Comparison of ENCODE assay signal across 8 cellular contexts in genomic region chr3:23740517-23741402, GRCh38.
DNase-seq lines count a peak whose midpoint lies in the region; ATAC-seq lines count a peak whose summit lies in the region.

No MANE protein-coding gene starts in this region.

- DNase-seq in GM03348 (ENCODE audit: low spot score) (peak; percentile 32), kidney tubule cell (ENCODE audit: low spot score) (peak; percentile 83), sciatic nerve (ENCODE audit: low spot score) (no peak), NCI-H2081 (lab: John Stamatoyannopoulos, UW) (no peak), NCI-H446 (lab: John Stamatoyannopoulos, UW) (no peak)
- peak; percentile 75 for DNase-seq in activated CD4-positive, alpha-beta T cell treated with anti-CD3 and anti-CD28 coated beads, Interleukin-2, amount 10 ng/mL, durations not matched to agents 24 days and 14 days

- H3K4me1 Mint-ChIP-seq in activated CD4-positive, alpha-beta T cell treated with anti-CD3 and anti-CD28 coated beads, Interleukin-2, amount 10 ng/mL, durations not matched to agents 24 days and 14 days, result peaks cover 10% of the 10 kb centered on the region

- peak overlapping the region; percentile 4 for H3K4me3 Mint-ChIP-seq in activated CD4-positive, alpha-beta T cell treated with anti-CD3 and anti-CD28 coated beads, Interleukin-2, amount 10 ng/mL, durations not matched to agents 24 days and 14 days

- H3K27me3 Mint-ChIP-seq in activated CD4-positive, alpha-beta T cell treated with anti-CD3 and anti-CD28 coated beads, Interleukin-2, amount 10 ng/mL, durations not matched to agents 24 days and 14 days, result peaks cover 24% of the 10 kb centered on the region

- H3K9me3 Mint-ChIP-seq in activated CD4-positive, alpha-beta T cell treated with anti-CD3 and anti-CD28 coated beads, Interleukin-2, amount 10 ng/mL, durations not matched to agents 24 days and 14 days, result no peaks in the 10 kb centered on the region

- H3K36me3 Mint-ChIP-seq in activated CD4-positive, alpha-beta T cell treated with anti-CD3 and anti-CD28 coated beads, Interleukin-2, amount 10 ng/mL, durations not matched to agents 24 days and 14 days (ENCODE audit: low read depth), result no peaks in the 10 kb centered on the region

- ATAC-seq in GM21360 (IDR thresholded peaks at IDR 0.05; ENCODE audit: unreplicated experiment) (peak; percentile 71), HG03457 (IDR thresholded peaks at IDR 0.05; ENCODE audit: unreplicated experiment) (peak; percentile 68), sciatic nerve (no peak)

- H3K27ac Mint-ChIP-seq in activated CD4-positive, alpha-beta T cell treated with anti-CD3 and anti-CD28 coated beads, Interleukin-2, amount 10 ng/mL, durations not matched to agents 24 days and 14 days, result peak overlapping the region; percentile 68

- intact Hi-C loops in activated CD4-positive, alpha-beta T cell treated with anti-CD3 and anti-CD28 coated beads, Interleukin-2, amount 10 ng/mL, durations not matched to agents 24 days and 14 days (cut with micrococcal nuclease), result loop anchor here (1.0 to 10.0 kb wide), 4 partner anchors 13 to 296 kb away; no protein-coding TSS in a partner anchor
- intact Hi-C loops in sciatic nerve (cut with DNase I), result no loop called here

Comparison
In these comparisons a context has a peak if more than half of its experiments do, and no peak if none do; other contexts are left out.
1. DNase-seq: peak in GM03348 (single experiment), activated CD4-positive, alpha-beta T cell treated with anti-CD3 and anti-CD28 coated beads, Interleukin-2, amount 10 ng/mL, durations not matched to agents 24 days and 14 days (single experiment) and kidney tubule cell (single experiment); none in sciatic nerve (single experiment), NCI-H2081 (0 of 2) and NCI-H446 (0 of 2).